Comparison of ENCODE assay signal across 20 cellular contexts in genomic region chr2:232894251-232894650, GRCh38. TPM values are rescaled to one million over a fixed set of nuclear protein-coding genes. Genes with fewer than 3 reads are reported as not detected.
A peak's percentile ranks its signal among the peaks of the same experiment; 100 is the strongest.
DNase-seq lines count a peak whose midpoint lies in the region; ATAC-seq, FAIRE-seq and TF ChIP-seq lines count a peak whose summit lies in the region.
"Had no signal": no experiment of that assay in that cellular context is flagged by ENCODE, and none has a peak within 500 bp of the region (broad histone marks: within the 10 kb centered on the region; RNA-seq: fewer than 3 reads in every experiment).

No MANE protein-coding gene starts in this region.

- H3K9me3 ChIP-seq in hepatocyte (ENCODE audit: low read depth), result no peaks in the 10 kb centered on the region
- H3K9me3 ChIP-seq in spleen, result no peaks in the 10 kb centered on the region
- no peaks in the 10 kb centered on the region for H3K9me3 ChIP-seq in SK-N-SH

- ATAC-seq in natural killer cell treated with Interleukin-12 subunit alpha and Interleukin-12 subunit beta and Interleukin-15 and Interleukin-18, amount 100 ng/mL, for 72 hours, result no peak
- no peak for ATAC-seq in natural killer cell

- no peaks in the 10 kb centered on the region for H3F3A ChIP-seq in SK-N-SH (replicated peaks; ENCODE audit: insufficient read depth)

- TF ChIP-seq RAD21 in SK-N-SH (IDR thresholded peaks at IDR 0.05; ENCODE audit: low read length), result no peak

- TF ChIP-seq POLR2A in spleen (IDR thresholded peaks at IDR 0.05), result no peak
- TF ChIP-seq POLR2A in GM12891 (IDR thresholded peaks at IDR 0.05; ENCODE audit: low read depth, low read length), result no peak

- POLR2A ChIA-PET in SK-N-SH (lab: Yijun Ruan, JAX), result no interaction called here

- H3K9me2 ChIP-seq in hepatocyte (replicated peaks; ENCODE audit: insufficient read depth), result no peaks in the 10 kb centered on the region
- no peaks in the 10 kb centered on the region for H3K9me2 ChIP-seq in SK-N-SH

- intact Hi-C loops in natural killer cell (cut with micrococcal nuclease), result no loop called here
- intact Hi-C loops in spleen (cut with DNase I; ENCODE audit: low total_unique reads), result no loop called here

- TF ChIP-seq EP300 in SK-N-SH (IDR thresholded peaks at IDR 0.05; ENCODE audit: borderline replicate concordance in 1 of 2, low read depth in 1 of 2, low read length in 1 of 2), result no peak

- H4K20me1 ChIP-seq in hepatocyte (ENCODE audit: insufficient read depth, poor library complexity, severe bottlenecking) (no peaks in the 10 kb centered on the region), SK-N-SH (ENCODE audit: insufficient read depth) (no peaks in the 10 kb centered on the region)

- peak; percentile 22 for DNase-seq in natural killer cell treated with Interleukin-12 subunit alpha and Interleukin-12 subunit beta and Interleukin-15 and Interleukin-18, amount 100 ng/mL, for 72 hours (ENCODE audit: low spot score)
- DNase-seq in natural killer cell (no peak), hepatocyte (ENCODE audit: low spot score) (peak; percentile 2), spleen (peak; percentile 65), GM12891 (ENCODE audit: insufficient read length, low spot score) (no peak), NCI-H345 (lab: John Stamatoyannopoulos, UW) (no peak), SK-N-SH (no peak)
- DNase-seq: ACHN, AML-193, COR-L47, GF-D8, GOT3, NCI-H1048, NCI-H146, NCI-H2081 treated with DMSO at 0.1 percent for 48 hours, NCI-H510A treated with DMSO at 0.1 percent for 48 hours, PC-9 had no signal

- CTCF ChIA-PET in SK-N-SH (lab: Yijun Ruan, JAX), result interaction anchor here (0.9 kb wide), 1 partner anchor 159 kb away, joined by 3 read pairs; no protein-coding TSS in a partner anchor

- H3K4me3 ChIP-seq in hepatocyte (no peak overlapping the region), spleen (no peak overlapping the region), SK-N-SH (ENCODE audit: low read depth in 2 of 2, low read length in 1 of 2) (no peak overlapping the region)
- H3K4me3 ChIP-seq: PC-9 had no signal

- no peaks in the 10 kb centered on the region for H3K36me3 Mint-ChIP-seq in natural killer cell treated with Interleukin-12 subunit alpha and Interleukin-12 subunit beta and Interleukin-15 and Interleukin-18, amount 100 ng/mL, for 72 hours
- no peaks in the 10 kb centered on the region for H3K36me3 Mint-ChIP-seq in natural killer cell
- H3K36me3 Mint-ChIP-seq: CD14-positive monocyte had no signal

- H3K4me2 ChIP-seq in hepatocyte, result no peak overlapping the region
- no peak overlapping the region for H3K4me2 ChIP-seq in SK-N-SH
- H3K4me2 ChIP-seq: KMS-11, PC-9 had no signal

- H3K27ac ChIP-seq in hepatocyte, result no peak overlapping the region
- H3K27ac ChIP-seq in spleen, result no peak overlapping the region
- no peak overlapping the region for H3K27ac ChIP-seq in SK-N-SH (ENCODE audit: low read depth in 2 of 2, low read length in 1 of 2)
- H3K27ac ChIP-seq: KMS-11, PC-9 had no signal

- no peaks in the 10 kb centered on the region for H3K9me3 Mint-ChIP-seq in natural killer cell treated with Interleukin-12 subunit alpha and Interleukin-12 subunit beta and Interleukin-15 and Interleukin-18, amount 100 ng/mL, for 72 hours
- no peaks in the 10 kb centered on the region for H3K9me3 Mint-ChIP-seq in natural killer cell
- H3K9me3 Mint-ChIP-seq: CD14-positive monocyte had no signal

- no peak overlapping the region for H3K27ac Mint-ChIP-seq in natural killer cell treated with Interleukin-12 subunit alpha and Interleukin-12 subunit beta and Interleukin-15 and Interleukin-18, amount 100 ng/mL, for 72 hours
- H3K27ac Mint-ChIP-seq in natural killer cell, result no peak overlapping the region

- H2AFZ ChIP-seq in hepatocyte (no peak overlapping the region), SK-N-SH (ENCODE audit: low read depth) (no peak overlapping the region)
- H2AFZ ChIP-seq: PC-9 had no signal

- no peak for FAIRE-seq in GM12891 (lab: Jason Lieb, UNC)
- FAIRE-seq: GM12892 had no signal

- no peaks in the 10 kb centered on the region for H3K79me2 ChIP-seq in hepatocyte
- no peaks in the 10 kb centered on the region for H3K79me2 ChIP-seq in SK-N-SH (ENCODE audit: insufficient read depth)

- no peak overlapping the region for H3K9ac ChIP-seq in SK-N-SH
- H3K9ac ChIP-seq: KMS-11 had no signal

- no peaks in the 10 kb centered on the region for H3K4me1 ChIP-seq in hepatocyte (ENCODE audit: insufficient read depth)
- peaks cover 0 to 12% (median 4%) of the 10 kb centered on the region in 6 donors for H3K4me1 ChIP-seq in spleen
- H3K4me1 ChIP-seq in SK-N-SH (ENCODE audit: control insufficient read depth in 1 of 2, insufficient read depth in 2 of 2, low read depth in 1 of 2, low read length in 1 of 2), result peaks cover 0 to 3% of the 10 kb centered on the region in 2 experiments; a peak in 2 of 4 replicates

- peaks cover 0 to 5% of the 10 kb centered on the region in 2 donors for H3K4me1 Mint-ChIP-seq in natural killer cell treated with Interleukin-12 subunit alpha and Interleukin-12 subunit beta and Interleukin-15 and Interleukin-18, amount 100 ng/mL, for 72 hours (ENCODE audit: low read depth in 2 of 2)
- H3K4me1 Mint-ChIP-seq in natural killer cell, result peaks cover 0 to 4% of the 10 kb centered on the region in 2 donors

- 94% methylated on average over 9 of the region's 9 CpGs for WGBS in hepatocyte (ENCODE audit: low lambda C conversion rate, missing lambda C conversion rate)
- 82 to 96% (median 88%) methylated on average over 8 to 9 of the region's 9 CpGs for WGBS in spleen, 5 donors
- WGBS in SK-N-SH (ENCODE audit: low lambda C conversion rate), result 86% methylated on average over 8 of the region's 9 CpGs

- TF ChIP-seq CTCF in natural killer cell (IDR thresholded peaks at IDR 0.05), result no peak
- no peak for TF ChIP-seq CTCF in hepatocyte (IDR thresholded peaks at IDR 0.05; ENCODE audit: poor library complexity)
- TF ChIP-seq CTCF in spleen (IDR thresholded peaks at IDR 0.05 in 8 of 11, conservative IDR thresholded peaks at IDR 0.05 in 3 of 11), result no peak
- TF ChIP-seq CTCF in SK-N-SH (IDR thresholded peaks at IDR 0.05), result no peak

- peaks cover 8 to 14% of the 10 kb centered on the region in 2 donors for H3K27me3 Mint-ChIP-seq in natural killer cell treated with Interleukin-12 subunit alpha and Interleukin-12 subunit beta and Interleukin-15 and Interleukin-18, amount 100 ng/mL, for 72 hours
- peaks cover 0 to 6% of the 10 kb centered on the region in 2 donors for H3K27me3 Mint-ChIP-seq in natural killer cell (ENCODE audit: low read depth in 2 of 2)

- H3K27me3 ChIP-seq in hepatocyte (no peaks in the 10 kb centered on the region), spleen (replicated peaks in 1 of 7) (peaks cover 0 to 39% (median 0%) of the 10 kb centered on the region in 7 donors), SK-N-SH (ENCODE audit: insufficient read depth) (no peaks in the 10 kb centered on the region)

- H3K4me3 Mint-ChIP-seq in natural killer cell treated with Interleukin-12 subunit alpha and Interleukin-12 subunit beta and Interleukin-15 and Interleukin-18, amount 100 ng/mL, for 72 hours, result no peak overlapping the region
- H3K4me3 Mint-ChIP-seq in natural killer cell, result no peak overlapping the region
- H3K4me3 Mint-ChIP-seq: CD14-positive monocyte had no signal

- no peaks in the 10 kb centered on the region for H3K36me3 ChIP-seq in hepatocyte (replicated peaks; ENCODE audit: insufficient read depth, low read depth)
- no peaks in the 10 kb centered on the region for H3K36me3 ChIP-seq in spleen
- H3K36me3 ChIP-seq in SK-N-SH (replicated peaks in 1 of 2; ENCODE audit: control insufficient read depth in 1 of 2, insufficient read depth in 2 of 2, low read length in 1 of 2), result no peaks in the 10 kb centered on the region

TF ChIP-seq in GM12891, 5 proteins besides CTCF, POLR2A, EP300 and RAD21:
- TF ChIP-seq POLR2AphosphoS5 (IDR thresholded peaks at IDR 0.05; ENCODE audit: low read depth, low read length) (no peak), PAX5 (IDR thresholded peaks at IDR 0.05; ENCODE audit: insufficient read depth, low read length, severe bottlenecking) (no peak), TAF1 (IDR thresholded peaks at IDR 0.05; ENCODE audit: low read depth, low read length) (no peak), POU2F2 (IDR thresholded peaks at IDR 0.05; ENCODE audit: low read depth, low read length) (no peak), SPI1 (IDR thresholded peaks at IDR 0.05; ENCODE audit: low read depth, low read length) (no peak)

TF ChIP-seq in SK-N-SH, 30 proteins besides CTCF, POLR2A, EP300 and RAD21:
- TF ChIP-seq YY1 (IDR thresholded peaks at IDR 0.05; ENCODE audit: low read depth) (no peak), USF2 (IDR thresholded peaks at IDR 0.05; ENCODE audit: borderline replicate concordance, low read depth, low read length) (no peak)

RNA-seq across cellular contexts. Expression of gene SNORC, which starts 24.2 kb away (rescaled TPM):
- total RNA-seq in natural killer cell treated with Interleukin-12 subunit alpha and Interleukin-12 subunit beta and Interleukin-15 and Interleukin-18, amount 100 ng/mL, for 72 hours, result 1 to 10 TPM; 1.5 TPM
- total RNA-seq in natural killer cell (1 to 10 TPM in 1 of 3 donors, under 1 TPM in 2; 0.47 to 1.0 (median 0.98) TPM), hepatocyte (1.4 and 2.2 TPM in 2 replicates), spleen (1 to 10 TPM in 5 of 7 donors, under 1 TPM in 2; 0.68 to 2.9 (median 1.2) TPM)
- polyA plus RNA-seq in hepatocyte (5.9 and 7.5 TPM in 2 replicates), spleen (1 to 10 TPM in 2 of 3 donors, under 1 TPM in 1; 0.94 to 5.1 (median 1.7) TPM), SK-N-SH (2012; rRNA removed) (1.2 and 1.3 TPM in 2 replicates)
- polyA plus RNA-seq in GM12891 (2012; ENCODE audit: low read depth, missing spikeins), result 0.82 TPM
- polyA plus RNA-seq in SK-N-SH (2012; cell fraction: cytosol; rRNA removed), result 0.51 and 0.81 TPM in 2 replicates
- polyA plus RNA-seq in SK-N-SH (2012; cell fraction: nucleus; rRNA removed), result 7.3 and 11.7 TPM in 2 replicates
- polyA plus RNA-seq: CD14-positive monocyte had no signal

Comparison
In these comparisons a context has a peak if more than half of its experiments do, and no peak if none do; other contexts are left out.
1. DNase-seq: peak in natural killer cell treated with Interleukin-12 subunit alpha and Interleukin-12 subunit beta and Interleukin-15 and Interleukin-18, amount 100 ng/mL, for 72 hours (single experiment), hepatocyte (single experiment) and spleen (single experiment); none in natural killer cell (single experiment), GM12891 (single experiment), NCI-H345 (single experiment) and SK-N-SH (single experiment).